Comparison of ENCODE assay signal across 8 cellular contexts in the genomic region with DNA sequence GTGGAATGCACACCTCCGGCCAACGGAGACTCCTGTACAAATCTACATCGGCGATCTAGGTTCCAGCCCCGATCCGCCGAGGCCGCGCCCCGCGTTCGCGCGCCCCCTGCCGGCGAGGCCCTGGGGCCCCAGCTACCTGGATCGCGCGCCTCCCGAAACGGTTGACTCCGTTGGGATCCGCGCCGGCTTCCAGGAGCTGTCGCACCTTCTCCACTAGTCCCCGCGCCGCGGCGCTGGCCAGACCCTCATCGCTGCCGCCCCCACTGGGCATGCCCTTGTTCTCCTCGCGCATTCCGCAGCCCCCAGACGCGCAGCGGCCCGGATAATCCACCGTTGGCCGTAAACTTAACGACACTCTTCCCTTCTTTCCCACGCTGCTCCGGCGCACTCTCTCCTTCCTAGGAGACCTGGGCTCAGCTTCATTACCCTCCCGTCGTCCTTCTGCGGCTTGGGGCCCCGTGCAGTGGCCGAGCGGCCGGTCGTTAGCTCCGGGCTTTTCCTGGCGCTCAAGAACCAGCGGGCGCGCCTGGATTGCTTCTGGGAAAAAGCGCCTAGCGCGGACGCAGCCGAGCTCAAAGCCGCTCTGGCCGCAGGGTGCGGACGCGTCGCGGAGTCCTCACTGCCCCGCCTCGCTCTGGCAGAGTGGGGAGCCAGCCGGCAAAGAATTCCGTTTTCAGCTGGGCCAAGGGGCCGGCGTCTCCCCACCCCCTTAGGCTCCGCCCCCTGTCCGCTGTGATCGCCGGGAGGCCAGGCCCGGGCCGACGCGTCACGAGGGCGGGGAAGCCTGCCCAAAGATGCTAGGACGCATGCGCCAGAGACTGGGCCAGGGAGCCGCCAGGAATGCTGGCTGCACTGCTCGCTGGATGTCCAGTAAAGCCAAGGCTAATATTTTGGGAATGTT. TPM values are rescaled to one million over a fixed set of nuclear protein-coding genes. Genes with fewer than 3 reads are reported as not detected.
DNase-seq lines count a peak whose midpoint lies in the region; ATAC-seq, FAIRE-seq and TF ChIP-seq lines count a peak whose summit lies in the region.

A gene with protein sequence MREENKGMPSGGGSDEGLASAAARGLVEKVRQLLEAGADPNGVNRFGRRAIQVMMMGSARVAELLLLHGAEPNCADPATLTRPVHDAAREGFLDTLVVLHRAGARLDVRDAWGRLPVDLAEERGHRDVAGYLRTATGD (minus strand): TSS at position 644 of the 901 bp plus-strand sequence. CDS start 352 bp downstream, at position 292.

- H3K27ac Mint-ChIP-seq in Calu3 (ENCODE audit: unreplicated experiment) = peak within 1 kb of the TSS; percentile 53

- H2AFZ ChIP-seq in PC-9 = peak within 1 kb of the TSS; percentile 71
- H2AFZ ChIP-seq in neuron (ENCODE audit: low read depth, low read length) = peak within 1 kb of the TSS; percentile 89

- POLR2A ChIA-PET in PC-9 (lab: Charles Lee; ENCODE audit: unreplicated experiment) = interaction anchor here (0.6 to 0.7 kb wide), 8 partner anchors 9 to 494 kb away, joined by 3 to 9 read pairs (median 4); no protein-coding TSS in a partner anchor

- intact Hi-C loops in Calu3 (cut with micrococcal nuclease; ENCODE audit: unreplicated experiment) = loop anchor here (1.0 to 5.0 kb wide), 2 partner anchors 196 to 233 kb away; no protein-coding TSS in a partner anchor
- intact Hi-C loops in PC-9 (cut with micrococcal nuclease; ENCODE audit: unreplicated experiment) = loop anchor here (1.0 to 5.0 kb wide), 8 partner anchors 30 to 235 kb away; no protein-coding TSS in a partner anchor
- intact Hi-C loops in transverse colon (cut with DNase I; ENCODE audit: low total_unique reads) = no loop called here

- H3K27ac ChIP-seq in PC-9 (peak within 1 kb of the TSS; percentile 92), transverse colon (peak within 1 kb of the TSS; percentile 90 to 95 (median 93))

- H3K4me1 ChIP-seq in PC-9 (replicated peaks; ENCODE audit: insufficient read depth) (peaks cover 29% of the 10 kb centered on the region), neuron (ENCODE audit: insufficient read depth, low read length) (peaks cover 4% of the 10 kb centered on the region), transverse colon (peaks cover 0 to 34% (median 8%) of the 10 kb centered on the region in 4 donors)

- H3K27me3 ChIP-seq in PC-9 (ENCODE audit: insufficient read depth, low read depth) (no peaks in the 10 kb centered on the region), neuron (ENCODE audit: insufficient read depth, low read length) (peaks cover 35% of the 10 kb centered on the region), transverse colon (peaks cover 54% of the 10 kb centered on the region)

- peaks cover 11% of the 10 kb centered on the region for H4K20me1 ChIP-seq in PC-9 (ENCODE audit: insufficient read depth)

- BruUV-seq in Calu3 (replicated peaks; lab: Mats Ljungman, UMichigan) (no TSS peak), PC-9 (replicated peaks; lab: Mats Ljungman, UMichigan) (TSS peak; percentile 60)

- no peaks in the 10 kb centered on the region for H3K27me3 Mint-ChIP-seq in Calu3 (ENCODE audit: unreplicated experiment)

- H3K79me2 ChIP-seq in PC-9 (ENCODE audit: low read depth) = peaks cover 66% of the 10 kb centered on the region

- H3K4me3 Mint-ChIP-seq in Calu3 (ENCODE audit: low read depth, unreplicated experiment) = peak within 1 kb of the TSS; percentile 96

- peak within 1 kb of the TSS; percentile 92 for H3K4me2 ChIP-seq in PC-9

- H3K36me3 Mint-ChIP-seq in Calu3 (ENCODE audit: insufficient read depth, unreplicated experiment) = peaks cover 43% of the 10 kb centered on the region

- H3K36me3 ChIP-seq in PC-9 (ENCODE audit: low read depth) (peaks cover 29% of the 10 kb centered on the region), neuron (ENCODE audit: insufficient read depth, low read length) (no peaks in the 10 kb centered on the region), transverse colon (peaks cover 0 to 5% (median 0%) of the 10 kb centered on the region in 4 donors)

- in situ Hi-C loops in transverse colon (cut with MboI; ENCODE audit: low pct_ligation_motif_present in 1 of 4, low pct_unique_long_range_greater_than_20kb in 1 of 4, low sequenced_read_pairs in 3 of 4) = loop anchor here (10.0 to 25.0 kb wide), 3 partner anchors 194 to 228 kb away; a partner anchor contains a TSS

- H3K4me3 ChIP-seq in PC-9 = peak within 1 kb of the TSS; percentile 100
- H3K4me3 ChIP-seq in neuron (ENCODE audit: low read length) = peak within 1 kb of the TSS; percentile 57
- peak within 1 kb of the TSS; percentile 55 to 76 (median 66) for H3K4me3 ChIP-seq in transverse colon

- CTCF ChIA-PET in Calu3 (lab: Charles Lee) (interaction anchor here (0.9 to 3.1 kb wide), 17 partner anchors 13 to 235 kb away, joined by 3 to 18 read pairs (median 5); a partner anchor contains a TSS), PC-9 (lab: Charles Lee) (interaction anchor here (0.6 to 1.8 kb wide), 10 partner anchors 11 to 773 kb away, joined by 3 to 8 read pairs (median 4); a partner anchor contains a TSS)

- TF ChIP-seq EP300 in transverse colon (IDR thresholded peaks at IDR 0.05; ENCODE audit: low read depth) = no peak

- peak; percentile 92 for ATAC-seq in GM21360 (IDR thresholded peaks at IDR 0.05; ENCODE audit: unreplicated experiment)

- H3K9me3 ChIP-seq in PC-9 (ENCODE audit: insufficient read depth, low read depth) = no peaks in the 10 kb centered on the region
- H3K9me3 ChIP-seq in neuron (ENCODE audit: low read length) = no peaks in the 10 kb centered on the region
- H3K9me3 ChIP-seq in transverse colon = no peaks in the 10 kb centered on the region

- peak; percentile 91 for TF ChIP-seq CTCF in Calu3 (IDR thresholded peaks at IDR 0.05; ENCODE audit: unreplicated experiment)
- TF ChIP-seq CTCF in PC-9 (conservative IDR thresholded peaks at IDR 0.05) = peak; percentile 82
- peak; percentile 88 to 98 (median 97) for TF ChIP-seq CTCF in transverse colon (IDR thresholded peaks at IDR 0.05)

- no peak for FAIRE-seq in frontal cortex (lab: Jason Lieb, UNC)

- H3K4me1 Mint-ChIP-seq in Calu3 (ENCODE audit: low read depth, unreplicated experiment) = peaks cover 16% of the 10 kb centered on the region

- H3F3A ChIP-seq in PC-9 (ENCODE audit: insufficient read depth, low read depth) = peaks cover 22% of the 10 kb centered on the region

- 0 to 1% methylated on average over 4 to 79 of the region's 91 CpGs for WGBS in transverse colon (ENCODE audit: low coverage in 1 of 2), 2 donors

- peak; percentile 95 for TF ChIP-seq POLR2A in transverse colon (IDR thresholded peaks at IDR 0.05)

- DNase-seq in Calu3 = peak; percentile 96
- peak; percentile 86 for DNase-seq in HS-27A (ENCODE audit: low read depth)
- peak; percentile 86 to 94 for DNase-seq in PC-9
- DNase-seq in activated naive CD4-positive, alpha-beta T cell treated with Interleukin-2 at 50 U/mL for 16 hours = peak; percentile 81
- DNase-seq in frontal cortex (ENCODE audit: low spot score in 2 of 2) = peak; percentile 87 to 89
- peak; percentile 97 for DNase-seq in transverse colon

- no peaks in the 10 kb centered on the region for H3K9me2 ChIP-seq in PC-9 (ENCODE audit: insufficient read depth)

- H3K9me3 Mint-ChIP-seq in Calu3 (ENCODE audit: low read depth, unreplicated experiment) = no peaks in the 10 kb centered on the region

RNA-seq across cellular contexts. Expression of the gene that starts here (rescaled TPM):
- 30.4 and 35.2 TPM in 2 replicates for total RNA-seq in Calu3 (2022)
- 33.8 and 40.2 TPM in 2 replicates for total RNA-seq in PC-9 (2021)
- total RNA-seq in frontal cortex = under 0.01 TPM
- total RNA-seq in transverse colon = 100 to 1,000 TPM in 3 of 4 donors, 10 to 100 TPM in 1; 36.8 to 430 (median 265) TPM

Comparison
In these comparisons a context has a peak if more than half of its experiments do, and no peak if none do; other contexts are left out.
1. Peak in every context shown above with its lines: DNase-seq, ATAC-seq, H3K4me3 ChIP-seq and H3K27ac ChIP-seq.
2. RNA of the gene that starts here (total RNA-seq): 36.8 to 430 TPM in transverse colon, 33.8 to 40.2 TPM in PC-9 and 30.4 to 35.2 TPM in Calu3; under 0.01 TPM in frontal cortex (single experiment); every median in the first group is over 10 times any median in the second.
3. Peak in DNase-seq in frontal cortex; RNA of the gene not detected or under 1 TPM.